ENCODE assay signal across 8 cellular contexts in the genomic region with DNA sequence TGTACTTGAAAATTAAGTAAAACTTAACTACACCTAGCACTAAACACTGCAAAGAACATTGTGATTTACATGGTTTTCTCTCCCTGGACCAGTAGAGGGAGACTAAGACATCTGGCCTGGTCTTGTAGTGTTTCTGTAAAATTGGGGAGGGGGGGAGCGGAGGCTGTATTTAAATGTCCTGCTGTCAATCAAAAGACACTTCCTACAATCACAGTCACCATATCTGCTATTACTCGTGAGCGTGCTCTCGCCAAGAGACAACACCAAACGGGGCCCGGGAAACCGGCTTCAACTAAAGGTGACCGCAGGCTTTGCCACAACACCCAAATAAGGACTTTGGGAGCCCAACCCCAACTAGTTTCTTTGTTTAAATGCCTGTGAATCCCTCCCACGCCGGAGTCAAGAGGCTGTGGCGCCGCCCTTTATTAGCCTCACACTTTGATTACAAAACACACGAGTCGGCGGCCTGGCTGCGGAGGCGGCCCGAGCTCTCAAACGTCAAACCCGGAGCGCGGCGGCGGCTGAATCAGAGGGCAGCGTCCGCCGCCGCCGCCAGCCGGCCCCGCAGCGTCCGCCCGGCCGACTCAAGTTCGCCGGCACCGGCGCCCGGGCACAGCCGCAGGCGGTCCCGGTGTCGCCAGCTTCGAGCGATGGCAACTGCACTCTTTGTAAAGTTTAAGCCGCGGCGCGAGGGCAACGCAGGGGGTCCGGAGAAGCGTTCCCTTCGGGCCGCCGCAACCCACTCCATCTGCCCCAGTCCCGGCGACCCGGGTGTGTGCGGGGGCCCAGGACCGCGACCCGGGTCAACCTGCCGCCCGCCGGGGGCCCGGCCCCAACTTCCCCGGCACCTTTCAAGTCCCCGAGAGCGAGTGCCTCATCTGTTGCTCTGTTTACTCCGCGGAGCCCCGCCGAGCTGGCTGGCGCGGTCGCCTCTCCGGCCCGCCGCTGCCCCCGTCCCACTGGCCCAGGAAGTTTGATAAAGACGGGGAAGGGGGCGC. TPM values are rescaled to one million over a fixed set of nuclear protein-coding genes. Genes with fewer than 3 reads are reported as not detected.
DNase-seq lines count a peak whose midpoint lies in the region; ATAC-seq, FAIRE-seq and TF ChIP-seq lines count a peak whose summit lies in the region.

No MANE protein-coding gene starts in this region.

- peaks cover 5% of the 10 kb centered on the region for H3K4me1 ChIP-seq in astrocyte (ENCODE audit: insufficient read depth, low read length)
- H3K4me1 ChIP-seq in vagina: peaks cover 23% of the 10 kb centered on the region

- peak; percentile 43 for ATAC-seq in HG02973 (IDR thresholded peaks at IDR 0.05; ENCODE audit: unreplicated experiment)

- H3K27ac Mint-ChIP-seq in astrocyte (ENCODE audit: unreplicated experiment): peak overlapping the region; percentile 87

- peak in 1 of 2 donors; percentile 93 for TF ChIP-seq POLR2A in vagina (IDR thresholded peaks at IDR 0.05)

- no peaks in the 10 kb centered on the region for H3K9me3 ChIP-seq in astrocyte (ENCODE audit: insufficient read depth, low read depth, low read length)
- no peaks in the 10 kb centered on the region for H3K9me3 ChIP-seq in vagina

- peak overlapping the region; percentile 56 for H3K27ac ChIP-seq in astrocyte (ENCODE audit: low read depth, low read length)
- peak overlapping the region; percentile 100 for H3K27ac ChIP-seq in vagina

- intact Hi-C loops in vagina (cut with DNase I): loop anchor here (5.0 to 10.0 kb wide), 2 partner anchors 139 to 813 kb away; no protein-coding TSS in a partner anchor

- peaks cover 30% of the 10 kb centered on the region for H3K79me2 ChIP-seq in astrocyte (ENCODE audit: insufficient read depth, low read length)

- in situ Hi-C loops in GM13977 (cut with MboI; ENCODE audit: low pct_unique_long_range_greater_than_20kb, low sequenced_read_pairs, unreplicated experiment): no loop called here

- peak; percentile 77 for TF ChIP-seq CTCF in GM13977 (IDR thresholded peaks at IDR 0.05; ENCODE audit: extremely low read depth, insufficient read depth, missing control alignments)
- peak; percentile 90 for TF ChIP-seq CTCF in astrocyte (IDR thresholded peaks at IDR 0.05; ENCODE audit: insufficient read depth, low read depth, low read length)
- TF ChIP-seq CTCF in vagina (IDR thresholded peaks at IDR 0.05): peak; percentile 61 to 89 (median 78)

- peaks cover 25% of the 10 kb centered on the region for H4K20me1 ChIP-seq in astrocyte (ENCODE audit: insufficient read depth, low read length)

- no peaks in the 10 kb centered on the region for H3K36me3 Mint-ChIP-seq in astrocyte (ENCODE audit: low read depth, unreplicated experiment)

- DNase-seq in GM13977 (ENCODE audit: low spot score): peak; percentile 89
- peak; percentile 92 to 93 for DNase-seq in NCI-H1930 (lab: John Stamatoyannopoulos, UW)
- peak; percentile 91 for DNase-seq in T-helper 22 cell (ENCODE audit: low read depth)
- DNase-seq in astrocyte (ENCODE audit: low read depth): peak; percentile 92
- peak; percentile 70 for DNase-seq in hepatic stellate cell (ENCODE audit: low spot score)
- DNase-seq in putamen (ENCODE audit: low spot score): peak; percentile 90
- DNase-seq in vagina (ENCODE audit: extremely low spot score in 2 of 2): peak; percentile 97 to 98

- FAIRE-seq in astrocyte (lab: Jason Lieb, UNC): no peak

- H3K4me3 ChIP-seq in astrocyte (ENCODE audit: insufficient read depth, low read depth, low read length): peak overlapping the region; percentile 61
- H3K4me3 ChIP-seq in vagina: peak overlapping the region; percentile 77 to 98

- peaks cover 1% of the 10 kb centered on the region for H3K9me3 Mint-ChIP-seq in astrocyte (ENCODE audit: unreplicated experiment)

- peaks cover 12% of the 10 kb centered on the region for H3K27me3 Mint-ChIP-seq in astrocyte (ENCODE audit: low read depth, unreplicated experiment)

- H3K9ac ChIP-seq in astrocyte (ENCODE audit: low read length): peak overlapping the region; percentile 87

- H3K4me3 Mint-ChIP-seq in astrocyte (ENCODE audit: unreplicated experiment): peak overlapping the region; percentile 90

- H3K36me3 ChIP-seq in astrocyte (ENCODE audit: insufficient read depth, low read length): no peaks in the 10 kb centered on the region
- H3K36me3 ChIP-seq in vagina: no peaks in the 10 kb centered on the region

- H3K4me1 Mint-ChIP-seq in astrocyte (ENCODE audit: low read depth, unreplicated experiment): peaks cover 2% of the 10 kb centered on the region

- H3K4me2 ChIP-seq in astrocyte (ENCODE audit: low read length): peak overlapping the region; percentile 99

- H3K27me3 ChIP-seq in astrocyte (ENCODE audit: insufficient read depth, low read length) (peaks cover 7% of the 10 kb centered on the region), vagina (no peaks in the 10 kb centered on the region)

- peak overlapping the region; percentile 10 for H2AFZ ChIP-seq in astrocyte (ENCODE audit: low read depth, low read length)

RNA-seq across cellular contexts. Expression of a gene that starts 1.3 kb away (rescaled TPM):
- total RNA-seq in astrocyte (4.9 and 5.4 TPM in 2 replicates), vagina (24.6 TPM)

Comparison
In these comparisons a context has a peak if more than half of its experiments do, and no peak if none do; other contexts are left out.
1. Peak in every context shown above with its lines: DNase-seq, ATAC-seq, H3K4me3 ChIP-seq and H3K27ac ChIP-seq.